Comparison of ENCODE assay signal across 7 cellular contexts in the genomic region with DNA sequence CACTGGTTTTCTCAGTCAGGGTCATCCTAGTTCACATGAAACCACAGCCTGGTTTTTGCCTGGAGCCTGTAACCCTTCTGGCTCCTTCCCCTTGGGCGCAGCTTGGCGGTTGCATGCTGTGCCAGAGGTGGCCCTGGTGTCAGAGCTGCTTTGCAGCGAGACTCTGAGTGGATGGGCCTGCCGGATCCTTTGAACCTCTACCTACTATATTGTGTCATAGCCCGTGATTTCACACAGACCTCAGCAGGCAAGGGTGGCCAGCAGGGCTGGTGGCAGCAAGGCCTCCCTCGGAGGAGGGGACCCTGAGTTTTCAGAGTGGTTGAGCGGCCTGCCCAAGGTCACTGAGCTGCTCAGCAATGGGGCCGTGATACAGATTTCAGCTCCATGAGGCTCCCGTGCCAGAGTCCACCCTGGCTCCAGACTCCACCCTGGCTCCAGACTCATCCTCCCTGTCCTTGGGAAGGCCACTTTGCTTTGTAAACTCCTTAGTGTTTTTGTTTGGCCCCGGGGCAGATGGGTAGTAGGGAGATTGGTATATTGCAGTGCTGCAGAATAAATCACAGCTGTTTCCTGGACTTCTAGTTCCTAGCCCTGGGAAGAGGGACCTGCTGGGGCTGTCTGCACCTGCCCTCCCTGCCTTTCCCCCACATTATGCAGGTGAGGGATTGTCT. TPM values are rescaled to one million over a fixed set of nuclear protein-coding genes. Genes with fewer than 3 reads are reported as not detected.
A peak's percentile ranks its signal among the peaks of the same experiment; 100 is the strongest.
DNase-seq lines count a peak whose midpoint lies in the region; ATAC-seq and TF ChIP-seq lines count a peak whose summit lies in the region.

No MANE protein-coding gene starts in this region.

- no peak overlapping the region for H2AFZ ChIP-seq in GM23248

- H3K27ac ChIP-seq in GM23248 (peak overlapping the region; percentile 78), Panc1 (ENCODE audit: low read length) (0 out of 2 replicates have a peak overlapping the region, but pooled peaks have one; percentile 48), skin epidermis (peak overlapping the region in 15 of 21 experiments; percentile 1 to 76 (median 31))

- no peaks in the 10 kb centered on the region; the same call in 1 of the 2 replicates for H4K20me1 ChIP-seq in GM23248 (ENCODE audit: insufficient read depth)

- no peaks in the 10 kb centered on the region for H3K9me2 ChIP-seq in GM23248 (ENCODE audit: insufficient read depth)

- H3K9ac ChIP-seq in GM23248 = peak overlapping the region; percentile 61

- H3K9me3 ChIP-seq in GM23248 (ENCODE audit: low read depth) (no peaks in the 10 kb centered on the region), Panc1 (ENCODE audit: control insufficient read depth, insufficient read depth, low read depth, low read length) (no peaks in the 10 kb centered on the region)

- H3K79me2 ChIP-seq in GM23248 (ENCODE audit: insufficient read depth) = peaks cover 100% of the 10 kb centered on the region

- 0 out of 2 replicates have a peak overlapping the region, but pooled peaks have one; percentile 4 for H3K4me3 ChIP-seq in GM23248
- H3K4me3 ChIP-seq in Panc1 (ENCODE audit: low read depth in 2 of 2, low read length in 2 of 2) = no peak overlapping the region
- no peak overlapping the region for H3K4me3 ChIP-seq in skin epidermis

- in situ Hi-C loops in GM23248 (cut with MboI) = no loop called here
- in situ Hi-C loops in Panc1 (cut with HindIII; ENCODE audit: low pct_unique_long_range_greater_than_20kb, low sequenced_read_pairs) = no loop called here

- no peak for TF ChIP-seq CTCF in Panc1 (IDR thresholded peaks at IDR 0.05)

- intact Hi-C loops in Panc1 (cut with micrococcal nuclease; ENCODE audit: unreplicated experiment) (no loop called here), left cardiac atrium (cut with DNase I) (no loop called here)

- 35 to 36% methylated on average over 10 of the region's 10 CpGs for WGBS in GM23248 (ENCODE audit: low coverage in 1 of 2, low lambda C conversion rate in 2 of 2, missing lambda C conversion rate in 2 of 2), 2 experiments

- H3K36me3 ChIP-seq in GM23248 (ENCODE audit: low read depth) = no peaks in the 10 kb centered on the region
- no peaks in the 10 kb centered on the region for H3K36me3 ChIP-seq in Panc1 (ENCODE audit: control insufficient read depth, insufficient read depth, low read length)

- peaks cover 26% of the 10 kb centered on the region for H3F3A ChIP-seq in GM23248 (ENCODE audit: insufficient read depth)

- POLR2A ChIA-PET in Panc1 (lab: Charles Lee) = no interaction called here

- peak overlapping the region; percentile 25 for H3K4me2 ChIP-seq in GM23248 (ENCODE audit: unreplicated experiment)

- H3K4me1 ChIP-seq in GM23248 (ENCODE audit: insufficient read depth) (peaks cover 66% of the 10 kb centered on the region), Panc1 (ENCODE audit: control insufficient read depth, insufficient read depth, low read length) (peaks cover 4% of the 10 kb centered on the region)

- DNase-seq in GM23248 = peak; percentile 73
- DNase-seq in Panc1 (ENCODE audit: low read depth, low spot score) = no peak
- no peak for DNase-seq in left cardiac atrium
- no peak for DNase-seq in OCI-M1 (lab: John Stamatoyannopoulos, UW)
- no peak for DNase-seq in kidney glomerular epithelial cell (lab: John Stamatoyannopoulos, UW)

- no TSS peak for BruUV-seq in Panc1 (replicated peaks; lab: Mats Ljungman, UMichigan)

- ATAC-seq in Panc1 (no peak), left cardiac atrium (peak; percentile 19 to 64), GM18867 (IDR thresholded peaks at IDR 0.05; ENCODE audit: unreplicated experiment) (no peak)

- H3K27me3 ChIP-seq in GM23248 (replicated peaks; ENCODE audit: insufficient read depth) (no peaks in the 10 kb centered on the region), Panc1 (ENCODE audit: control insufficient read depth, insufficient read depth, low read length) (no peaks in the 10 kb centered on the region)

- CTCF ChIA-PET in Panc1 (lab: Charles Lee) = no interaction called here

RNA-seq across cellular contexts. Expression of gene MPRIP, which starts 9.7 kb away (rescaled TPM):
- 292 TPM in 2 replicates for total RNA-seq in GM23248 (2014; rRNA removed; shearing (Covaris generic))
- polyA plus RNA-seq in GM23248 (2016; fragmentation: Nextera tagmentation; extraction: Ambion mirVana) = 68.4 and 73.5 TPM in 2 replicates
- total RNA-seq in Panc1 (2021; ENCODE audit: unreplicated experiment) = 155 TPM
- 100 TPM for polyA plus RNA-seq in Panc1 (2012; ENCODE audit: insufficient read length)
- total RNA-seq in left cardiac atrium = 100 to 1,000 TPM; 247 to 329 TPM

Comparison
In these comparisons a context has a peak if more than half of its experiments do, and no peak if none do; other contexts are left out.
1. ATAC-seq: peak in left cardiac atrium (2 of 2); none in Panc1 (single experiment) and GM18867 (single experiment).
2. Peak in every context shown above with its lines, with median percentiles within 50 percentile points of each other: H3K27ac ChIP-seq.